22 cellular contexts compared by ENCODE assay signal in the genomic region with DNA sequence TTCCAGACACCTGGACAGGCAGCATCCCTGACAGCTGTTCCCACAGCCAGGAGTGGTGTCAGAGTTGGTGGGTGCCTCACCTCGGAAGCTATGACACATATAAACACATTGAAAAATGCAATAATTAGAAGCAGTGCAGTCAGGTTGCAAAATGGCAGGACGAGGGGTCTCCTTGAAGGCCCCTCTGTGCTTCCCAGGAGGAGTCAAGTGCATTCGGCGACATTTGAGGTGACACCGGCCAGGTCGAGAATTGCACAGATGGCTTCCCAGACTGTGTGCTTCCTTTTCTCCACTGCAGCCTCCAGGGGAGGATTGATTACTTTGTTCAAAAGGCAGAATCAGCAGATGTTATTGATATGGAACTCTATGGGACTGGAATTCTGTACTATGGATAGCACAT.
"Had no signal": no experiment of that assay in that cellular context is flagged by ENCODE, and none has a peak within 500 bp of the region (broad histone marks: within the 10 kb centered on the region; RNA-seq: fewer than 3 reads in every experiment).

No MANE protein-coding gene starts in this region.

- H3K9me3 Mint-ChIP-seq: activated T-helper 17 cell treated with anti-CD3 and anti-CD28 coated beads, Interleukin-2, amount 50 U/mL, for 72 hours; stimulated activated memory B cell treated with anti-CD40 and anti-IgM and Interleukin-4, amounts not matched to agents 10 μg/mL and 1 μg/mL and 100 μg/mL, for 72 hours had no signal

- H2AFZ ChIP-seq: hepatocyte had no signal

- H3K4me3 Mint-ChIP-seq: activated CD8-positive, alpha-beta T cell treated with anti-CD3 and anti-CD28 coated beads, Interleukin-2, amount 10 ng/mL, durations not matched to agents 7 days and 5 days; activated naive CD8-positive, alpha-beta T cell; activated T-helper 17 cell treated with anti-CD3 and anti-CD28 coated beads, Interleukin-2, amount 50 U/mL, for 72 hours; immature natural killer cell; naive B cell; stimulated activated memory B cell treated with anti-CD40 and anti-IgM and Interleukin-4, amounts not matched to agents 10 μg/mL and 1 μg/mL and 100 μg/mL, for 72 hours had no signal

- H3K4me1 Mint-ChIP-seq: activated T-helper 17 cell treated with anti-CD3 and anti-CD28 coated beads, Interleukin-2, amount 50 U/mL, for 72 hours; immature natural killer cell; naive B cell; stimulated activated memory B cell treated with anti-CD40 and anti-IgM and Interleukin-4, amounts not matched to agents 10 μg/mL and 1 μg/mL and 100 μg/mL, for 72 hours had no signal

- H3K4me3 ChIP-seq: adrenal gland, ascending aorta, hepatocyte, lung, sigmoid colon, smooth muscle cell, stomach, suprapubic skin, tibial nerve had no signal

- H3K9me3 ChIP-seq: adrenal gland, ascending aorta, sigmoid colon, stomach, suprapubic skin, tibial nerve had no signal

- H3K4me2 ChIP-seq: hepatocyte, smooth muscle cell had no signal

- H3K4me1 ChIP-seq: adrenal gland, ascending aorta, sigmoid colon, stomach, suprapubic skin, tibial nerve had no signal

- DNase-seq: activated CD4-positive, alpha-beta T cell treated with anti-CD3 and anti-CD28 coated beads, Interleukin-2, amount 50 U/mL, for 1 hour; activated CD4-positive, CD25-positive, alpha-beta regulatory T cell treated with anti-CD3 and anti-CD28 coated beads, Interleukin-2, amount 50 U/mL, for 72 hours; activated naive CD4-positive, alpha-beta T cell; effector memory CD4-positive, alpha-beta T cell; naive B cell; occipital lobe; sigmoid colon had no signal

- H3K36me3 Mint-ChIP-seq: activated naive CD8-positive, alpha-beta T cell; immature natural killer cell; stimulated activated memory B cell treated with anti-CD40 and anti-IgM and Interleukin-4, amounts not matched to agents 10 μg/mL and 1 μg/mL and 100 μg/mL, for 72 hours had no signal

- H3K27ac Mint-ChIP-seq: activated CD8-positive, alpha-beta T cell treated with anti-CD3 and anti-CD28 coated beads, Interleukin-2, amount 10 ng/mL, durations not matched to agents 7 days and 5 days; activated naive CD8-positive, alpha-beta T cell; activated T-helper 17 cell treated with anti-CD3 and anti-CD28 coated beads, Interleukin-2, amount 50 U/mL, for 72 hours; immature natural killer cell; naive B cell; stimulated activated memory B cell treated with anti-CD40 and anti-IgM and Interleukin-4, amounts not matched to agents 10 μg/mL and 1 μg/mL and 100 μg/mL, for 72 hours had no signal

- H3K36me3 ChIP-seq: adrenal gland, ascending aorta, brain microvascular endothelial cell, sigmoid colon, stomach, suprapubic skin, tibial nerve had no signal

- H3K79me2 ChIP-seq: hepatocyte had no signal

- H3K27me3 ChIP-seq: adrenal gland, ascending aorta, brain microvascular endothelial cell, sigmoid colon, stomach, tibial nerve had no signal

- H3K27ac ChIP-seq: adrenal gland, ascending aorta, brain microvascular endothelial cell, hepatocyte, sigmoid colon, stomach, suprapubic skin, tibial nerve, VCaP had no signal
